14 cellular contexts compared by ENCODE assay signal in genomic region chr1:232822524-232822923, GRCh38. TPM values are rescaled to one million over a fixed set of nuclear protein-coding genes. Genes with fewer than 3 reads are reported as not detected.
A peak's percentile ranks its signal among the peaks of the same experiment; 100 is the strongest.
DNase-seq lines count a peak whose midpoint lies in the region; ATAC-seq and TF ChIP-seq lines count a peak whose summit lies in the region.
"Had no signal": no experiment of that assay in that cellular context is flagged by ENCODE, and none has a peak within 500 bp of the region (broad histone marks: within the 10 kb centered on the region; RNA-seq: fewer than 3 reads in every experiment).

No MANE protein-coding gene starts in this region.

- no peak for TF ChIP-seq POLR2A in heart left ventricle (IDR thresholded peaks at IDR 0.05)

- H3K27ac ChIP-seq in heart left ventricle, result no peak overlapping the region

- no peaks in the 10 kb centered on the region for H3K4me1 ChIP-seq in heart left ventricle
- H3K4me1 ChIP-seq: HAP-1 had no signal

- TF ChIP-seq CTCF in heart left ventricle (IDR thresholded peaks at IDR 0.05), result no peak

- DNase-seq in Right ventricle myocardium superior (no peak), heart left ventricle (no peak), fibroblast of peridontal ligament (ENCODE audit: extremely low read depth) (peak; percentile 72), sciatic nerve (ENCODE audit: low spot score) (no peak)
- no peak for DNase-seq in activated CD4-positive, CD25-positive, alpha-beta regulatory T cell treated with anti-CD3 and anti-CD28 coated beads, Interleukin-2, amount 50 U/mL, for 72 hours
- DNase-seq: 8988T; C1 segment of cervical spinal cord; CD4-positive, alpha-beta T cell; DMS79 had no signal

- 61 to 70% (median 66%) methylated on average over 2 of the region's 2 CpGs for WGBS in heart left ventricle, 4 donors

- no peaks in the 10 kb centered on the region for H3K27me3 ChIP-seq in heart left ventricle

- ATAC-seq in Right ventricle myocardium superior (ENCODE audit: poor library complexity) (peak; percentile 48), heart left ventricle (no peak), sciatic nerve (peak; percentile 90), HG02588 (IDR thresholded peaks at IDR 0.05; ENCODE audit: unreplicated experiment) (no peak), GM19455 (IDR thresholded peaks at IDR 0.05; ENCODE audit: unreplicated experiment) (no peak)

- peaks cover 0 to 6% (median 0%) of the 10 kb centered on the region in 12 donors for H3K9me3 ChIP-seq in heart left ventricle
- H3K9me3 ChIP-seq: HAP-1 had no signal

- H3K4me3 ChIP-seq in heart left ventricle, result no peak overlapping the region
- H3K4me3 ChIP-seq: HAP-1 had no signal

- H3K36me3 ChIP-seq in heart left ventricle, result no peaks in the 10 kb centered on the region
- H3K36me3 ChIP-seq: HAP-1 had no signal

- intact Hi-C loops in Right ventricle myocardium superior (cut with DNase I), result no loop called here
- intact Hi-C loops in heart left ventricle (cut with DNase I), result no loop called here
- intact Hi-C loops in sciatic nerve (cut with DNase I), result no loop called here

RNA-seq across cellular contexts. Expression of gene MAP10, which starts 17.3 kb away (rescaled TPM):
- total RNA-seq in Right ventricle myocardium superior (2.8 TPM), heart left ventricle (1 to 10 TPM; 2.4 to 4.9 (median 3.6) TPM), sciatic nerve (2.3 TPM)
- 1 to 10 TPM; 1.5 to 1.6 TPM for polyA plus RNA-seq in heart left ventricle
- total RNA-seq: G401, HT1080 had no signal

Comparison
In these comparisons a context has a peak if more than half of its experiments do, and no peak if none do; other contexts are left out.
1. ATAC-seq: peak in Right ventricle myocardium superior (single experiment) and sciatic nerve (single experiment); none in heart left ventricle (0 of 4), HG02588 (single experiment) and GM19455 (single experiment).